ENCODE assay signal across 13 cellular contexts in the genomic region with DNA sequence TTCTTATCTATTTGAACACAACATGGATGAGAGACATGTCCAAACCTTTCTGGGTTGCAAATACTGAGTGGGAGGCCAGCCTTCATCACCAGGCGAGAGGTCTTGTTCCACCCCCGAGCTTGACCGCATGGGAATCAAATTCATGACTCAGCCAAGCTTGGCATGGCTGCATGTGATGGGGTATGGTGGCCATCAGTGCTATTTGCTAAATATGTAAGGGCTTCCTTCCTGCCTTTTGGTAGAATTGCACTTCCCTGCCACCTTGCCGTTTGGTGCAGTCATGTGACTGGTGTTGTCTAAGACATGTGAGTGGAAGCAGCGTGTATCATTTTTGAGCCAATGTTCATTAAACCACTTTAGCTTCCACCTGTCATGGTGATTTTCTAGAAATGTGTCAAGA.
DNase-seq lines count a peak whose midpoint lies in the region; ATAC-seq and TF ChIP-seq lines count a peak whose summit lies in the region.
"Had no signal": no experiment of that assay in that cellular context is flagged by ENCODE, and none has a peak within 500 bp of the region (broad histone marks: within the 10 kb centered on the region; RNA-seq: fewer than 3 reads in every experiment).

No MANE protein-coding gene starts in this region.

- intact Hi-C loops in esophagus squamous epithelium (cut with DNase I) (no loop called here), thyroid gland (cut with DNase I) (no loop called here)

- H3K27me3 ChIP-seq in esophagus squamous epithelium (peaks cover 0 to 9% (median 0%) of the 10 kb centered on the region in 4 donors), thyroid gland (no peaks in the 10 kb centered on the region)

- no peaks in the 10 kb centered on the region for H3K9me3 Mint-ChIP-seq in memory B cell
- no peaks in the 10 kb centered on the region for H3K9me3 Mint-ChIP-seq in immature natural killer cell
- H3K9me3 Mint-ChIP-seq: activated B cell treated with CpG ODN at 0.5 μM for 24 hours; activated naive CD8-positive, alpha-beta T cell treated with anti-CD3 and anti-CD28 coated beads, Interleukin-2, amount 10 ng/mL, durations not matched to agents 7 days and 5 days; type B pancreatic cell had no signal

- DNase-seq in AG10803 (ENCODE audit: low read depth) (peak; percentile 39), astrocyte of the hippocampus (ENCODE audit: low read depth, low spot score) (peak; percentile 69), memory B cell (ENCODE audit: low spot score in 2 of 2) (no peak), SHP77 treated with DMSO at 0.1 percent for 48 hours (lab: John Stamatoyannopoulos, UW) (no peak), esophagus squamous epithelium (lab: John Stamatoyannopoulos, UW) (no peak), immature natural killer cell (no peak), thyroid gland (no peak)
- peak; percentile 8 for DNase-seq in Jurkat, Clone E6-1 (ENCODE audit: low read depth, low spot score)
- DNase-seq: activated B cell treated with CpG ODN at 0.5 μM for 24 hours; activated naive CD8-positive, alpha-beta T cell treated with anti-CD3 and anti-CD28 coated beads, Interleukin-2, amount 10 ng/mL, durations not matched to agents 7 days and 5 days; DMS79; NCI-H1694 treated with DMSO at 0.1 percent for 48 hours had no signal

- no peaks in the 10 kb centered on the region for H3K36me3 ChIP-seq in esophagus squamous epithelium
- H3K36me3 ChIP-seq in thyroid gland: no peaks in the 10 kb centered on the region

- H3K27ac Mint-ChIP-seq in memory B cell (no peak overlapping the region), immature natural killer cell (no peak overlapping the region)
- H3K27ac Mint-ChIP-seq: activated B cell treated with CpG ODN at 0.5 μM for 24 hours; activated naive CD8-positive, alpha-beta T cell treated with anti-CD3 and anti-CD28 coated beads, Interleukin-2, amount 10 ng/mL, durations not matched to agents 7 days and 5 days had no signal

- H3K4me1 ChIP-seq in esophagus squamous epithelium: peaks cover 7 to 25% (median 10%) of the 10 kb centered on the region in 3 donors
- peaks cover 3 to 21% of the 10 kb centered on the region in 2 donors for H3K4me1 ChIP-seq in thyroid gland

- no peak overlapping the region for H3K27ac ChIP-seq in esophagus squamous epithelium
- no peak overlapping the region for H3K27ac ChIP-seq in thyroid gland

- TF ChIP-seq CTCF in AG10803 (conservative IDR thresholded peaks at IDR 0.05; ENCODE audit: low read length) (no peak), esophagus squamous epithelium (IDR thresholded peaks at IDR 0.05) (no peak), thyroid gland (IDR thresholded peaks at IDR 0.05) (no peak)

- H3K4me3 ChIP-seq in AG10803 (ENCODE audit: low read length) (no peak overlapping the region), esophagus squamous epithelium (no peak overlapping the region), thyroid gland (replicated peaks in 1 of 3) (no peak overlapping the region)
- no peak overlapping the region for H3K4me3 ChIP-seq in Jurkat, Clone E6-1 (ENCODE audit: low read length)

- TF ChIP-seq POLR2A in esophagus squamous epithelium (IDR thresholded peaks at IDR 0.05): no peak
- no peak for TF ChIP-seq POLR2A in thyroid gland (IDR thresholded peaks at IDR 0.05)

- ATAC-seq in memory B cell (ENCODE audit: low read depth): peak; percentile 31

- WGBS in esophagus squamous epithelium, 2 donors: 68 to 74% methylated on average over 4 to 5 of the region's 5 CpGs
- 83 to 84% methylated on average over 5 of the region's 5 CpGs for WGBS in thyroid gland, 2 donors

- H3K36me3 Mint-ChIP-seq in memory B cell: no peaks in the 10 kb centered on the region
- H3K36me3 Mint-ChIP-seq in immature natural killer cell: no peaks in the 10 kb centered on the region
- H3K36me3 Mint-ChIP-seq: activated naive CD8-positive, alpha-beta T cell treated with anti-CD3 and anti-CD28 coated beads, Interleukin-2, amount 10 ng/mL, durations not matched to agents 7 days and 5 days; type B pancreatic cell had no signal

- H3K4me3 Mint-ChIP-seq in memory B cell (no peak overlapping the region), immature natural killer cell (no peak overlapping the region)
- H3K4me3 Mint-ChIP-seq: activated B cell treated with CpG ODN at 0.5 μM for 24 hours; activated naive CD8-positive, alpha-beta T cell treated with anti-CD3 and anti-CD28 coated beads, Interleukin-2, amount 10 ng/mL, durations not matched to agents 7 days and 5 days; type B pancreatic cell had no signal

- H3K27me3 Mint-ChIP-seq in memory B cell (peaks cover 9% of the 10 kb centered on the region), immature natural killer cell (ENCODE audit: low read depth in 3 of 3) (peaks cover 3 to 4% (median 3%) of the 10 kb centered on the region in 3 donors)

- H3K9me3 ChIP-seq in esophagus squamous epithelium (peaks cover 0 to 2% (median 0%) of the 10 kb centered on the region in 3 donors), thyroid gland (no peaks in the 10 kb centered on the region)

- peaks cover 7% of the 10 kb centered on the region for H3K4me1 Mint-ChIP-seq in memory B cell
- no peaks in the 10 kb centered on the region for H3K4me1 Mint-ChIP-seq in immature natural killer cell
- H3K4me1 Mint-ChIP-seq: activated B cell treated with CpG ODN at 0.5 μM for 24 hours; activated naive CD8-positive, alpha-beta T cell treated with anti-CD3 and anti-CD28 coated beads, Interleukin-2, amount 10 ng/mL, durations not matched to agents 7 days and 5 days had no signal

Comparison
In these comparisons a context has a peak if more than half of its experiments do, and no peak if none do; other contexts are left out.
1. DNase-seq: peak in AG10803 (single experiment), Jurkat, Clone E6-1 (single experiment) and astrocyte of the hippocampus (single experiment); none in memory B cell (0 of 2), SHP77 treated with DMSO at 0.1 percent for 48 hours (single experiment), esophagus squamous epithelium (single experiment), immature natural killer cell (0 of 3) and thyroid gland (0 of 2).